1 cellular context compared by ENCODE assay signal in the genomic region with DNA sequence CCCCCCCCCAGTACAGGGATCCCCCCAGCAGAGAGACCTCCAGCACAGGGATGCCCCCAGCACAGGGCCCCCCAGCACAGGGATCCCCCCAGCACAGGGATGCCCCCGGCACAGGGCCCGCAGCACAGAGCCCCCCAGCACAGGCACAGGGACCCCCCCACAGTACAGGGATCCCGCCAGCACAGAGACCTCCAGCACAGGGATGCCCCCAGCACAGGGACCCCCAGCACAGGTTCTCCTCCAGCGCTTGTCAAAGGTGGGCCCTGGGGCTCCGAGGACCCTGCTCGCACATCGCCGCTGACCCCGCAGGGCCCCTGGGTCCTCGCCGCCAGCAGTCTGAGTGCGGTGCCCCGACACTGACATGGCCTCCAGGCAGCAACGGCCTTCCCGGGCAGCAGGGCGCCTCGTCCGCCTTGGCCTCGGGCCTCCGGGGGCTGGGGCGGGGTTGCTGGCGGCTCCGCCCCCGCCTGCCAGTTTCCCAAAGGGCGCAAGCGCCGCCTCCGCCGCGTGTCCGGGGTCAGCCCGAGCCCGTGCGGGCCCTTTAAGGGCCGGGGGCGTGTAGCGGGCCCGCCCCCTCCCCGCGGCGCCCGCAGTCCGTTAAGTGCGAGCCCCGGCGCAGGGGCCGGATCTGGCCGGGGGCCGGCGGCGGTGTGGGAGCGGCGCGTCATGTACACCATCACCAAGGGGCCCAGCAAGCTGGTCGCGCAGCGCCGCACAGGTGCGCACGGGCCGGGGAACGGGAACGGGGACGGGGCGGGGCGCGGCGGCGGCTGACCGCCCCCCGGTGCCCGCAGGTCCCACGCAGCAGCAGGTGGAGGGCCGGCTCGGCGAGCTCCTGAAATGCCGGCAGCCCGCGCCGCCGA.
TF ChIP-seq lines count a peak whose summit lies in the region.

Gene MCRIP2, plus strand, starts transcription at position 503 of the 863 bp plus-strand sequence. Its CDS starts 164 bp downstream, at position 667.

TF ChIP-seq in HepG2, 621 proteins besides CTCF, POLR2A, EP300 and RAD21 (continued from another document and continues in another):
- TF ChIP-seq, protein P1, sequence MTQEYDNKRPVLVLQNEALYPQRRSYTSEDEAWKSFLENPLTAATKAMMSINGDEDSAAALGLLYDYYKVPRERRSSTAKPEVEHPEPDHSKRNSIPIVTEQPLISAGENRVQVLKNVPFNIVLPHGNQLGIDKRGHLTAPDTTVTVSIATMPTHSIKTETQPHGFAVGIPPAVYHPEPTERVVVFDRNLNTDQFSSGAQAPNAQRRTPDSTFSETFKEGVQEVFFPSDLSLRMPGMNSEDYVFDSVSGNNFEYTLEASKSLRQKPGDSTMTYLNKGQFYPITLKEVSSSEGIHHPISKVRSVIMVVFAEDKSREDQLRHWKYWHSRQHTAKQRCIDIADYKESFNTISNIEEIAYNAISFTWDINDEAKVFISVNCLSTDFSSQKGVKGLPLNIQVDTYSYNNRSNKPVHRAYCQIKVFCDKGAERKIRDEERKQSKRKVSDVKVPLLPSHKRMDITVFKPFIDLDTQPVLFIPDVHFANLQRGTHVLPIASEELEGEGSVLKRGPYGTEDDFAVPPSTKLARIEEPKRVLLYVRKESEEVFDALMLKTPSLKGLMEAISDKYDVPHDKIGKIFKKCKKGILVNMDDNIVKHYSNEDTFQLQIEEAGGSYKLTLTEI (CRISPR knock-in tag; conservative IDR thresholded peaks at IDR 0.05): no peak
- TF ChIP-seq MXD4 (CRISPR knock-in tag; IDR thresholded peaks at IDR 0.05) (no peak), IRX3 (CRISPR knock-in tag; IDR thresholded peaks at IDR 0.05; ENCODE audit: borderline replicate concordance, low read depth) (no peak), RFXAP (CRISPR knock-in tag; IDR thresholded peaks at IDR 0.05; ENCODE audit: borderline replicate concordance) (no peak), SNAPC2 (CRISPR knock-in tag; IDR thresholded peaks at IDR 0.05) (no peak), ZNF83 (CRISPR knock-in tag; IDR thresholded peaks at IDR 0.05; ENCODE audit: borderline replicate concordance) (no peak), ZNF10 (CRISPR knock-in tag; IDR thresholded peaks at IDR 0.05; ENCODE audit: borderline replicate concordance, low read depth) (no peak), ARNTL (CRISPR knock-in tag; IDR thresholded peaks at IDR 0.05) (0 out of 2 replicates have a peak, but pooled peaks have one; percentile 8), FOXO4 (CRISPR knock-in tag; conservative IDR thresholded peaks at IDR 0.05) (0 out of 2 replicates have a peak, but pooled peaks have one; percentile 70), ZNF740 (CRISPR knock-in tag; IDR thresholded peaks at IDR 0.05) (peak; percentile 70; the same call in 1 of the 2 replicates), HNRNPUL1 (IDR thresholded peaks at IDR 0.05; ENCODE audit: low read depth, low read length) (no peak), ARID4A (CRISPR knock-in tag; IDR thresholded peaks at IDR 0.05; ENCODE audit: borderline replicate concordance) (peak; percentile 76), ZNF816 (CRISPR knock-in tag; IDR thresholded peaks at IDR 0.05; ENCODE audit: borderline replicate concordance) (no peak; the same call in 1 of the 2 replicates), PPARG (CRISPR knock-in tag; conservative IDR thresholded peaks at IDR 0.05) (peak; percentile 79), RBM39 (IDR thresholded peaks at IDR 0.05; ENCODE audit: low read depth, low read length, poor library complexity, severe bottlenecking) (peak; percentile 19), SP1 (IDR thresholded peaks at IDR 0.05) (no peak), SP1 (CRISPR knock-in tag; IDR thresholded peaks at IDR 0.05) (peak; percentile 77), DR1 (CRISPR knock-in tag; IDR thresholded peaks at IDR 0.05) (peak; percentile 64; the same call in 1 of the 2 replicates), ZNF12 (CRISPR knock-in tag; IDR thresholded peaks at IDR 0.05) (no peak), ZNF296 (CRISPR knock-in tag; conservative IDR thresholded peaks at IDR 0.05) (no peak), ISX (CRISPR knock-in tag; conservative IDR thresholded peaks at IDR 0.05) (no peak), ZFY (CRISPR knock-in tag; IDR thresholded peaks at IDR 0.05) (peak; percentile 69; the same call in 1 of the 2 replicates), MAF1 (CRISPR knock-in tag; IDR thresholded peaks at IDR 0.05; ENCODE audit: borderline replicate concordance) (no peak), GTF2F1 (IDR thresholded peaks at IDR 0.05; ENCODE audit: low read length) (no peak), ARNT (IDR thresholded peaks at IDR 0.05) (no peak), ZNF430 (CRISPR knock-in tag; IDR thresholded peaks at IDR 0.05) (peak; percentile 40), EEA1 (CRISPR knock-in tag; IDR thresholded peaks at IDR 0.05; ENCODE audit: borderline replicate concordance) (peak; percentile 84; the same call in 1 of the 2 replicates)
- TF ChIP-seq, protein P2, sequence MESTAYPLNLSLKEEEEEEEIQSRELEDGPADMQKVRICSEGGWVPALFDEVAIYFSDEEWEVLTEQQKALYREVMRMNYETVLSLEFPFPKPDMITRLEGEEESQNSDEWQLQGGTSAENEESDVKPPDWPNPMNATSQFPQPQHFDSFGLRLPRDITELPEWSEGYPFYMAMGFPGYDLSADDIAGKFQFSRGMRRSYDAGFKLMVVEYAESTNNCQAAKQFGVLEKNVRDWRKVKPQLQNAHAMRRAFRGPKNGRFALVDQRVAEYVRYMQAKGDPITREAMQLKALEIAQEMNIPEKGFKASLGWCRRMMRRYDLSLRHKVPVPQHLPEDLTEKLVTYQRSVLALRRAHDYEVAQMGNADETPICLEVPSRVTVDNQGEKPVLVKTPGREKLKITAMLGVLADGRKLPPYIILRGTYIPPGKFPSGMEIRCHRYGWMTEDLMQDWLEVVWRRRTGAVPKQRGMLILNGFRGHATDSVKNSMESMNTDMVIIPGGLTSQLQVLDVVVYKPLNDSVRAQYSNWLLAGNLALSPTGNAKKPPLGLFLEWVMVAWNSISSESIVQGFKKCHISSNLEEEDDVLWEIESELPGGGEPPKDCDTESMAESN (CRISPR knock-in tag; conservative IDR thresholded peaks at IDR 0.05): peak; percentile 68
- TF ChIP-seq, protein P3, sequence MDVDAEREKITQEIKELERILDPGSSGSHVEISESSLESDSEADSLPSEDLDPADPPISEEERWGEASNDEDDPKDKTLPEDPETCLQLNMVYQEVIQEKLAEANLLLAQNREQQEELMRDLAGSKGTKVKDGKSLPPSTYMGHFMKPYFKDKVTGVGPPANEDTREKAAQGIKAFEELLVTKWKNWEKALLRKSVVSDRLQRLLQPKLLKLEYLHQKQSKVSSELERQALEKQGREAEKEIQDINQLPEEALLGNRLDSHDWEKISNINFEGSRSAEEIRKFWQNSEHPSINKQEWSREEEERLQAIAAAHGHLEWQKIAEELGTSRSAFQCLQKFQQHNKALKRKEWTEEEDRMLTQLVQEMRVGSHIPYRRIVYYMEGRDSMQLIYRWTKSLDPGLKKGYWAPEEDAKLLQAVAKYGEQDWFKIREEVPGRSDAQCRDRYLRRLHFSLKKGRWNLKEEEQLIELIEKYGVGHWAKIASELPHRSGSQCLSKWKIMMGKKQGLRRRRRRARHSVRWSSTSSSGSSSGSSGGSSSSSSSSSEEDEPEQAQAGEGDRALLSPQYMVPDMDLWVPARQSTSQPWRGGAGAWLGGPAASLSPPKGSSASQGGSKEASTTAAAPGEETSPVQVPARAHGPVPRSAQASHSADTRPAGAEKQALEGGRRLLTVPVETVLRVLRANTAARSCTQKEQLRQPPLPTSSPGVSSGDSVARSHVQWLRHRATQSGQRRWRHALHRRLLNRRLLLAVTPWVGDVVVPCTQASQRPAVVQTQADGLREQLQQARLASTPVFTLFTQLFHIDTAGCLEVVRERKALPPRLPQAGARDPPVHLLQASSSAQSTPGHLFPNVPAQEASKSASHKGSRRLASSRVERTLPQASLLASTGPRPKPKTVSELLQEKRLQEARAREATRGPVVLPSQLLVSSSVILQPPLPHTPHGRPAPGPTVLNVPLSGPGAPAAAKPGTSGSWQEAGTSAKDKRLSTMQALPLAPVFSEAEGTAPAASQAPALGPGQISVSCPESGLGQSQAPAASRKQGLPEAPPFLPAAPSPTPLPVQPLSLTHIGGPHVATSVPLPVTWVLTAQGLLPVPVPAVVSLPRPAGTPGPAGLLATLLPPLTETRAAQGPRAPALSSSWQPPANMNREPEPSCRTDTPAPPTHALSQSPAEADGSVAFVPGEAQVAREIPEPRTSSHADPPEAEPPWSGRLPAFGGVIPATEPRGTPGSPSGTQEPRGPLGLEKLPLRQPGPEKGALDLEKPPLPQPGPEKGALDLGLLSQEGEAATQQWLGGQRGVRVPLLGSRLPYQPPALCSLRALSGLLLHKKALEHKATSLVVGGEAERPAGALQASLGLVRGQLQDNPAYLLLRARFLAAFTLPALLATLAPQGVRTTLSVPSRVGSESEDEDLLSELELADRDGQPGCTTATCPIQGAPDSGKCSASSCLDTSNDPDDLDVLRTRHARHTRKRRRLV (CRISPR knock-in tag; IDR thresholded peaks at IDR 0.05): no peak
- TF ChIP-seq, protein P4, sequence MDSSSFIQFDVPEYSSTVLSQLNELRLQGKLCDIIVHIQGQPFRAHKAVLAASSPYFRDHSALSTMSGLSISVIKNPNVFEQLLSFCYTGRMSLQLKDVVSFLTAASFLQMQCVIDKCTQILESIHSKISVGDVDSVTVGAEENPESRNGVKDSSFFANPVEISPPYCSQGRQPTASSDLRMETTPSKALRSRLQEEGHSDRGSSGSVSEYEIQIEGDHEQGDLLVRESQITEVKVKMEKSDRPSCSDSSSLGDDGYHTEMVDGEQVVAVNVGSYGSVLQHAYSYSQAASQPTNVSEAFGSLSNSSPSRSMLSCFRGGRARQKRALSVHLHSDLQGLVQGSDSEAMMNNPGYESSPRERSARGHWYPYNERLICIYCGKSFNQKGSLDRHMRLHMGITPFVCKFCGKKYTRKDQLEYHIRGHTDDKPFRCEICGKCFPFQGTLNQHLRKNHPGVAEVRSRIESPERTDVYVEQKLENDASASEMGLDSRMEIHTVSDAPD (CRISPR knock-in tag; IDR thresholded peaks at IDR 0.05): no peak
- TF ChIP-seq, protein P5, sequence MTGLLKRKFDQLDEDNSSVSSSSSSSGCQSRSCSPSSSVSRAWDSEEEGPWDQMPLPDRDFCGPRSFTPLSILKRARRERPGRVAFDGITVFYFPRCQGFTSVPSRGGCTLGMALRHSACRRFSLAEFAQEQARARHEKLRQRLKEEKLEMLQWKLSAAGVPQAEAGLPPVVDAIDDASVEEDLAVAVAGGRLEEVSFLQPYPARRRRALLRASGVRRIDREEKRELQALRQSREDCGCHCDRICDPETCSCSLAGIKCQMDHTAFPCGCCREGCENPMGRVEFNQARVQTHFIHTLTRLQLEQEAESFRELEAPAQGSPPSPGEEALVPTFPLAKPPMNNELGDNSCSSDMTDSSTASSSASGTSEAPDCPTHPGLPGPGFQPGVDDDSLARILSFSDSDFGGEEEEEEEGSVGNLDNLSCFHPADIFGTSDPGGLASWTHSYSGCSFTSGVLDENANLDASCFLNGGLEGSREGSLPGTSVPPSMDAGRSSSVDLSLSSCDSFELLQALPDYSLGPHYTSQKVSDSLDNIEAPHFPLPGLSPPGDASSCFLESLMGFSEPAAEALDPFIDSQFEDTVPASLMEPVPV (CRISPR knock-in tag; IDR thresholded peaks at IDR 0.05): no peak; the same call in 1 of the 2 replicates
- TF ChIP-seq, protein P6, sequence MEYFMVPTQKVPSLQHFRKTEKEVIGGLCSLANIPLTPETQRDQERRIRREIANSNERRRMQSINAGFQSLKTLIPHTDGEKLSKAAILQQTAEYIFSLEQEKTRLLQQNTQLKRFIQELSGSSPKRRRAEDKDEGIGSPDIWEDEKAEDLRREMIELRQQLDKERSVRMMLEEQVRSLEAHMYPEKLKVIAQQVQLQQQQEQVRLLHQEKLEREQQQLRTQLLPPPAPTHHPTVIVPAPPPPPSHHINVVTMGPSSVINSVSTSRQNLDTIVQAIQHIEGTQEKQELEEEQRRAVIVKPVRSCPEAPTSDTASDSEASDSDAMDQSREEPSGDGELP (IDR thresholded peaks at IDR 0.05; ENCODE audit: borderline replicate concordance, low read depth): no peak
